ENCODE assay signal across 8 cellular contexts in genomic region chr7:151459726-151460473, GRCh38. TPM values are rescaled to one million over a fixed set of nuclear protein-coding genes. Genes with fewer than 3 reads are reported as not detected.
DNase-seq lines count a peak whose midpoint lies in the region; ATAC-seq and TF ChIP-seq lines count a peak whose summit lies in the region.

No MANE protein-coding gene starts in this region.

- POLR2A ChIA-PET in PC-3 (lab: Charles Lee; ENCODE audit: unreplicated experiment): interaction anchor here (0.6 kb wide), 5 partner anchors 60 to 601 kb away, joined by 3 to 4 read pairs (median 3); no protein-coding TSS in a partner anchor

- TF ChIP-seq POLR2A in uterus (IDR thresholded peaks at IDR 0.05): peak; percentile 11 to 46

- no peak overlapping the region for H3K4me3 Mint-ChIP-seq in activated naive CD4-positive, alpha-beta T cell treated with anti-CD3 and anti-CD28 coated beads, Interleukin-2, amount 10 ng/mL, durations not matched to agents 7 days and 5 days

- peak; percentile 99 for DNase-seq in EH (ENCODE audit: low read depth)
- DNase-seq in PC-3: peak; percentile 92
- DNase-seq in epithelial cell of proximal tubule (ENCODE audit: low read depth): peak; percentile 82
- DNase-seq in middle frontal gyrus (ENCODE audit: extremely low spot score, low spot score): peak; percentile 33
- DNase-seq in uterus: peak; percentile 90 to 94
- no peak for DNase-seq in activated naive CD4-positive, alpha-beta T cell treated with anti-CD3 and anti-CD28 coated beads, Interleukin-2, amount 10 ng/mL, durations not matched to agents 7 days and 5 days
- DNase-seq in RPMI8226: no peak
- DNase-seq in NCI-H128 (lab: John Stamatoyannopoulos, UW; ENCODE audit: unreplicated experiment): no peak

- peak overlapping the region; percentile 97 for H3K4me2 ChIP-seq in PC-3 (ENCODE audit: low read length)

- peaks cover 21% of the 10 kb centered on the region for H3K9me3 Mint-ChIP-seq in activated naive CD4-positive, alpha-beta T cell treated with anti-CD3 and anti-CD28 coated beads, Interleukin-2, amount 10 ng/mL, durations not matched to agents 7 days and 5 days

- H3K27ac ChIP-seq in PC-3 (ENCODE audit: low read length) (peak overlapping the region; percentile 70), uterus (peak overlapping the region; percentile 89 to 94)

- peaks cover 50% of the 10 kb centered on the region for H3K27me3 Mint-ChIP-seq in activated naive CD4-positive, alpha-beta T cell treated with anti-CD3 and anti-CD28 coated beads, Interleukin-2, amount 10 ng/mL, durations not matched to agents 7 days and 5 days

- BruUV-seq in PC-3 (replicated peaks; lab: Mats Ljungman, UMichigan): no TSS peak

- H3K36me3 ChIP-seq in PC-3 (ENCODE audit: low read depth, low read length) (peaks cover 2% of the 10 kb centered on the region; the same call in 1 of the 2 replicates), uterus (no peaks in the 10 kb centered on the region)

- H3K27ac Mint-ChIP-seq in activated naive CD4-positive, alpha-beta T cell treated with anti-CD3 and anti-CD28 coated beads, Interleukin-2, amount 10 ng/mL, durations not matched to agents 7 days and 5 days: no peak overlapping the region

- no peaks in the 10 kb centered on the region for H3K9me2 ChIP-seq in PC-3 (replicated peaks; ENCODE audit: low read length)

- H3K9me3 ChIP-seq in PC-3 (ENCODE audit: low read length) (no peaks in the 10 kb centered on the region), uterus (peaks cover 0 to 5% of the 10 kb centered on the region in 2 donors)

- intact Hi-C loops in PC-3 (cut with micrococcal nuclease) (loop anchor here (1.0 to 10.0 kb wide), 2 partner anchors 58 to 295 kb away; no protein-coding TSS in a partner anchor), uterus (cut with DNase I; ENCODE audit: low total_unique reads) (loop anchor here (5.0 to 10.0 kb wide), 2 partner anchors 57 to 295 kb away; partner anchors contain the start of gene RHEB)

- peaks cover 26% of the 10 kb centered on the region for H3K36me3 Mint-ChIP-seq in activated naive CD4-positive, alpha-beta T cell treated with anti-CD3 and anti-CD28 coated beads, Interleukin-2, amount 10 ng/mL, durations not matched to agents 7 days and 5 days

- H3K79me2 ChIP-seq in PC-3 (ENCODE audit: low read length): no peaks in the 10 kb centered on the region

- no peaks in the 10 kb centered on the region for H3K4me1 Mint-ChIP-seq in activated naive CD4-positive, alpha-beta T cell treated with anti-CD3 and anti-CD28 coated beads, Interleukin-2, amount 10 ng/mL, durations not matched to agents 7 days and 5 days

- peak overlapping the region; percentile 64 for H3K4me3 ChIP-seq in PC-3 (ENCODE audit: low read length)
- peak overlapping the region; percentile 32 for H3K4me3 ChIP-seq in epithelial cell of proximal tubule (ENCODE audit: low read depth, low read length)
- H3K4me3 ChIP-seq in uterus: peak overlapping the region; percentile 10 to 13

- H3K4me1 ChIP-seq in PC-3 (ENCODE audit: insufficient read depth, low read length) (peaks cover 22% of the 10 kb centered on the region), uterus (peaks cover 3 to 11% of the 10 kb centered on the region in 2 donors)

- ATAC-seq in PC-3: peak; percentile 85

- H2AFZ ChIP-seq in PC-3 (ENCODE audit: low read length): peak overlapping the region; percentile 67

- no peaks in the 10 kb centered on the region for H4K20me1 ChIP-seq in PC-3 (ENCODE audit: low read length)

- CTCF ChIA-PET in PC-3 (lab: Charles Lee): interaction anchor here (0.6 to 1.3 kb wide), 4 partner anchors 47 to 168 kb away, joined by 3 to 6 read pairs (median 4); partner anchors contain the start of gene RHEB
- CTCF ChIA-PET in activated naive CD4-positive, alpha-beta T cell treated with anti-CD3 and anti-CD28 coated beads, Interleukin-2, amount 10 ng/mL, durations not matched to agents 7 days and 5 days (lab: Charles Lee): interaction anchor here (0.9 kb wide), 1 partner anchor 300 kb away, joined by 3 read pairs; no protein-coding TSS in a partner anchor

- no peaks in the 10 kb centered on the region for H3K27me3 ChIP-seq in PC-3 (ENCODE audit: low read length)
- no peaks in the 10 kb centered on the region for H3K27me3 ChIP-seq in uterus

- no peak overlapping the region for H3K9ac ChIP-seq in PC-3 (ENCODE audit: low read length)

- no peaks in the 10 kb centered on the region for H3F3A ChIP-seq in PC-3 (ENCODE audit: low read length, unreplicated experiment)

- TF ChIP-seq CTCF in PC-3 (conservative IDR thresholded peaks at IDR 0.05; ENCODE audit: low read depth, low read length): peak; percentile 34; the same call in 1 of the 2 replicates
- TF ChIP-seq CTCF in epithelial cell of proximal tubule (conservative IDR thresholded peaks at IDR 0.05; ENCODE audit: low read depth, low read length): peak; percentile 43
- peak; percentile 25 to 63 (median 48) for TF ChIP-seq CTCF in uterus (IDR thresholded peaks at IDR 0.05)

RNA-seq across cellular contexts. Expression of gene CRYGN, which starts 20.0 kb away (rescaled TPM):
- 0.11 TPM in 1 of 2 replicates, not detected in the other for total RNA-seq in PC-3 (2014; rRNA removed)
- total RNA-seq in epithelial cell of proximal tubule: not detected in 2 replicates
- total RNA-seq in uterus: 1 to 10 TPM in 2 of 4 donors, under 1 TPM in 1, not detected in 1; 0.73 to 2.9 (median 2.4) TPM

RNA-seq across cellular contexts. Expression of gene WDR86, which starts 50.1 kb away (rescaled TPM):
- total RNA-seq in PC-3 (2014; rRNA removed): not detected in 2 replicates
- total RNA-seq in epithelial cell of proximal tubule: 0.07 and 3.1 TPM in 2 replicates
- 100 to 1,000 TPM in 1 of 4 donors, 10 to 100 TPM in 2, 1 to 10 TPM in 1; 3.2 to 100 (median 53.4) TPM for total RNA-seq in uterus

RNA-seq across cellular contexts. Expression of gene RHEB, which starts 59.8 kb away (rescaled TPM):
- total RNA-seq in PC-3 (2014; rRNA removed): 87.0 and 99.3 TPM in 2 replicates
- total RNA-seq in epithelial cell of proximal tubule: 130 and 157 TPM in 2 replicates
- 100 to 1,000 TPM in 2 of 4 donors, 10 to 100 TPM in 2; 69.2 to 135 (median 102) TPM for total RNA-seq in uterus

Comparison
In these comparisons a context has a peak if more than half of its experiments do, and no peak if none do; other contexts are left out.
1. DNase-seq: peak in EH (single experiment), PC-3 (single experiment), epithelial cell of proximal tubule (single experiment), middle frontal gyrus (single experiment) and uterus (2 of 2); none in activated naive CD4-positive, alpha-beta T cell treated with anti-CD3 and anti-CD28 coated beads, Interleukin-2, amount 10 ng/mL, durations not matched to agents 7 days and 5 days (single experiment), RPMI8226 (single experiment) and NCI-H128 (single experiment).
2. H3K4me3 ChIP-seq: peak in every context shown above with its lines; median percentile 64 in PC-3; 32 in epithelial cell of proximal tubule; 12 in uterus.
3. Peak in every context shown above with its lines, with median percentiles within 50 percentile points of each other: CTCF ChIP-seq.